Comparison of ENCODE assay signal across 10 cellular contexts in the genomic region with DNA sequence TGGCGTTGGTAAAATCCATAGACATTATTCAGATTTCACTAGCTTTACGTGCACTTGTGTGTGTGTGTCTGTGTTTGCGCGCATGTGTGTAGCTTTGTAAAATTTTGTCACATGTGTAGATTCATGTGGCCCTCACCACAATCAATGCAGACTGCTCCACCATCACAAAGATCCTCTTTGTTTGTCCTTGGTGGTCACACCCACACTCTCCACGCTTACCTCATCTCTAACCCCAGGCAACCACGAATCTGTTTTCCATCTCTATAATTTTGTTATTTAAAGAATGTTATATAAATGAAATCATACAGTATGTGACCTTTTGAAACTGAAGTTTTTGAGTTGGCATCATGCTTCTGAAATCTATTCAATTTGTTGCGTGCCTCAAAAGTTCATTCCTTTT. TPM values are rescaled to one million over a fixed set of nuclear protein-coding genes. Genes with fewer than 3 reads are reported as not detected.
"Had no signal": no experiment of that assay in that cellular context is flagged by ENCODE, and none has a peak within 500 bp of the region (broad histone marks: within the 10 kb centered on the region; RNA-seq: fewer than 3 reads in every experiment).

No MANE protein-coding gene starts in this region.

- DNase-seq: H9, HCEC 1CT, KBM-7 had no signal

- H3K4me2 ChIP-seq: GM23338 had no signal

- H2AFZ ChIP-seq: GM23338 had no signal

- H3K27ac ChIP-seq: HL-60 had no signal

- H3K4me3 ChIP-seq: GM23338 had no signal

- FAIRE-seq: H1, H54, HepG2 had no signal

- ATAC-seq: GM23338, HepG2 had no signal

RNA-seq across cellular contexts. Expression of gene GRM1, which starts 58.5 kb away (rescaled TPM):
- total RNA-seq: HT1080 had no signal
- polyA plus RNA-seq: HepG2, IgD-negative memory B cell had no signal
